Comparison of ENCODE assay signal across 12 cellular contexts in genomic region chr2:27087823-27088410, GRCh38. TPM values are rescaled to one million over a fixed set of nuclear protein-coding genes. Genes with fewer than 3 reads are reported as not detected.
A peak's percentile ranks its signal among the peaks of the same experiment; 100 is the strongest.
DNase-seq lines count a peak whose midpoint lies in the region; ATAC-seq and TF ChIP-seq lines count a peak whose summit lies in the region.
"Had no signal": no experiment of that assay in that cellular context is flagged by ENCODE, and none has a peak within 500 bp of the region (broad histone marks: within the 10 kb centered on the region; RNA-seq: fewer than 3 reads in every experiment).

No MANE protein-coding gene starts in this region.

- H3K9me3 Mint-ChIP-seq in MCF 10A (ENCODE audit: unreplicated experiment) = no peaks in the 10 kb centered on the region
- H3K9me3 Mint-ChIP-seq: CD14-positive monocyte had no signal

- H3K36me3 ChIP-seq in mammary epithelial cell (ENCODE audit: insufficient read depth, low read length) (no peaks in the 10 kb centered on the region), PC-9 (ENCODE audit: low read depth) (no peaks in the 10 kb centered on the region), hepatocyte (replicated peaks; ENCODE audit: insufficient read depth, low read depth) (no peaks in the 10 kb centered on the region)
- H3K36me3 ChIP-seq: ovary had no signal

- DNase-seq in MCF 10A (ENCODE audit: unreplicated experiment) = no peak
- DNase-seq in mammary epithelial cell = no peak
- DNase-seq in PC-9 = no peak
- no peak for DNase-seq in hepatocyte (ENCODE audit: low spot score)
- DNase-seq in superior temporal gyrus (ENCODE audit: extremely low spot score) = peak; percentile 11
- DNase-seq in anterior cingulate cortex (lab: John Stamatoyannopoulos, UW) = no peak
- no peak for DNase-seq in NCI-H446 treated with DMSO at 0.1 percent for 48 hours (lab: John Stamatoyannopoulos, UW)

- H3K27ac ChIP-seq in mammary epithelial cell (ENCODE audit: insufficient read depth, low read depth, low read length) (no peak overlapping the region), PC-9 (no peak overlapping the region), hepatocyte (no peak overlapping the region)
- H3K27ac ChIP-seq: ascending aorta, ovary had no signal

- no peaks in the 10 kb centered on the region for H3K9me2 ChIP-seq in PC-9 (ENCODE audit: insufficient read depth)
- H3K9me2 ChIP-seq in hepatocyte (replicated peaks; ENCODE audit: insufficient read depth) = no peaks in the 10 kb centered on the region

- H3F3A ChIP-seq in PC-9 (ENCODE audit: insufficient read depth, low read depth) = peaks cover 6% of the 10 kb centered on the region; the same call in 1 of the 2 replicates

- 88% methylated on average over 5 of the region's 5 CpGs for WGBS in mammary epithelial cell (ENCODE audit: low coverage, missing lambda C conversion rate)
- WGBS in hepatocyte (ENCODE audit: low lambda C conversion rate, missing lambda C conversion rate) = 80% methylated on average over 5 of the region's 5 CpGs

- ATAC-seq in GM21526 (IDR thresholded peaks at IDR 0.05; ENCODE audit: low FRiP score, unreplicated experiment) = no peak

- H2AFZ ChIP-seq in mammary epithelial cell (ENCODE audit: low read depth, low read length) (no peak overlapping the region), PC-9 (no peak overlapping the region), hepatocyte (no peak overlapping the region)

- intact Hi-C loops in MCF 10A (cut with micrococcal nuclease) (loop anchor here (2.0 kb wide), 1 partner anchor 37 kb away; the partner anchor contains the start of gene AGBL5), mammary epithelial cell (cut with micrococcal nuclease) (loop anchor here (5.0 kb wide), 1 partner anchor 56 kb away; the partner anchor contains the start of gene TMEM214), PC-9 (cut with micrococcal nuclease; ENCODE audit: unreplicated experiment) (no loop called here)

- dilution Hi-C loops in mammary epithelial cell (cut with HindIII; ENCODE audit: low sequenced_read_pairs) = no loop called here

- no peak overlapping the region for H3K4me2 ChIP-seq in mammary epithelial cell (ENCODE audit: insufficient read depth, low read depth, low read length)
- H3K4me2 ChIP-seq in PC-9 = peak overlapping the region; percentile 87; the same call in 1 of the 2 replicates
- H3K4me2 ChIP-seq in hepatocyte = peak overlapping the region; percentile 100

- peak overlapping the region; percentile 75 for H3K4me3 Mint-ChIP-seq in MCF 10A (ENCODE audit: unreplicated experiment)

- H3K9me3 ChIP-seq in mammary epithelial cell (replicated peaks; ENCODE audit: insufficient read depth, low read length) = no peaks in the 10 kb centered on the region
- no peaks in the 10 kb centered on the region for H3K9me3 ChIP-seq in PC-9 (ENCODE audit: insufficient read depth, low read depth)
- no peaks in the 10 kb centered on the region for H3K9me3 ChIP-seq in hepatocyte (ENCODE audit: low read depth)
- H3K9me3 ChIP-seq: ascending aorta, ovary had no signal

- H3K27me3 Mint-ChIP-seq in MCF 10A (ENCODE audit: insufficient read depth, unreplicated experiment) = no peaks in the 10 kb centered on the region

- H4K20me1 ChIP-seq in mammary epithelial cell (ENCODE audit: insufficient read depth, low read length) = no peaks in the 10 kb centered on the region
- no peaks in the 10 kb centered on the region for H4K20me1 ChIP-seq in PC-9 (ENCODE audit: insufficient read depth)
- peaks cover under 1% of the 10 kb centered on the region for H4K20me1 ChIP-seq in hepatocyte (ENCODE audit: insufficient read depth, poor library complexity, severe bottlenecking)

- BruUV-seq in MCF 10A (replicated peaks; lab: Mats Ljungman, UMichigan) (no TSS peak), mammary epithelial cell (replicated peaks; lab: Mats Ljungman, UMichigan) (no TSS peak), PC-9 (replicated peaks; lab: Mats Ljungman, UMichigan) (no TSS peak)

- no peak overlapping the region for H3K27ac Mint-ChIP-seq in MCF 10A (ENCODE audit: low read depth, unreplicated experiment)
- H3K27ac Mint-ChIP-seq: CD14-positive monocyte had no signal

- H3K36me3 Mint-ChIP-seq in MCF 10A (ENCODE audit: insufficient read depth, unreplicated experiment) = no peaks in the 10 kb centered on the region

- POLR2A ChIA-PET in MCF 10A (lab: Yijun Ruan, JAX) (interaction anchor here (1.4 to 2.3 kb wide), 4 partner anchors 17 to 206 kb away, joined by 3 to 8 read pairs (median 7); partner anchors contain the start of genes AGBL5, OST4 and PREB), PC-9 (lab: Charles Lee; ENCODE audit: unreplicated experiment) (no interaction called here)

- H3K27me3 ChIP-seq in mammary epithelial cell (ENCODE audit: insufficient read depth, low read length) = no peaks in the 10 kb centered on the region
- no peaks in the 10 kb centered on the region for H3K27me3 ChIP-seq in PC-9 (ENCODE audit: insufficient read depth, low read depth)
- H3K27me3 ChIP-seq in hepatocyte = no peaks in the 10 kb centered on the region
- H3K27me3 ChIP-seq: ascending aorta, ovary had no signal

- CTCF ChIA-PET in MCF 10A (lab: Yijun Ruan, JAX) (interaction anchor here (0.6 to 2.0 kb wide), 8 partner anchors 9 to 1234 kb away, joined by 3 to 22 read pairs (median 4); partner anchors contain the start of gene TRIM54), mammary epithelial cell (lab: Charles Lee; ENCODE audit: low non-redundant PET) (no interaction called here), PC-9 (lab: Charles Lee) (interaction anchor here (0.5 to 1.5 kb wide), 5 partner anchors 9 to 217 kb away, joined by 3 to 27 read pairs (median 7); no protein-coding TSS in a partner anchor)

- H3K79me2 ChIP-seq in mammary epithelial cell (ENCODE audit: insufficient read depth, low read length) (no peaks in the 10 kb centered on the region), PC-9 (ENCODE audit: low read depth) (no peaks in the 10 kb centered on the region), hepatocyte (no peaks in the 10 kb centered on the region)

- no peak for TF ChIP-seq CTCF in MCF 10A (IDR thresholded peaks at IDR 0.05; ENCODE audit: unreplicated experiment)
- TF ChIP-seq CTCF in mammary epithelial cell (conservative IDR thresholded peaks at IDR 0.05 in 1 of 2, IDR thresholded peaks at IDR 0.05 in 1 of 2; ENCODE audit: extremely low read depth in 1 of 2, insufficient read depth in 1 of 2, low read depth in 1 of 2, low read length in 2 of 2) = no peak
- TF ChIP-seq CTCF in PC-9 (conservative IDR thresholded peaks at IDR 0.05) = no peak
- no peak for TF ChIP-seq CTCF in hepatocyte (IDR thresholded peaks at IDR 0.05; ENCODE audit: poor library complexity)

- H3K9ac ChIP-seq in mammary epithelial cell (ENCODE audit: insufficient read depth, low read length) = no peak overlapping the region

- no peaks in the 10 kb centered on the region for H3K4me1 Mint-ChIP-seq in MCF 10A (ENCODE audit: insufficient read depth, unreplicated experiment)

- H3K4me1 ChIP-seq in mammary epithelial cell (ENCODE audit: insufficient read depth, low read length) = peaks cover 16% of the 10 kb centered on the region
- H3K4me1 ChIP-seq in PC-9 (replicated peaks; ENCODE audit: insufficient read depth) = peaks cover 17% of the 10 kb centered on the region
- H3K4me1 ChIP-seq in hepatocyte (ENCODE audit: insufficient read depth) = peaks cover 16% of the 10 kb centered on the region

- in situ Hi-C loops in mammary epithelial cell (cut with MboI; ENCODE audit: low sequenced_read_pairs in 2 of 2) = loop anchor here in 1 of 2 donors (10.0 kb wide), 1 partner anchor 197 kb away; the partner anchor contains the start of gene TRIM54

- H3K4me3 ChIP-seq in mammary epithelial cell (replicated peaks in 1 of 3; ENCODE audit: insufficient read depth in 1 of 3, low read depth in 2 of 3, low read length in 3 of 3) (no peak overlapping the region), PC-9 (no peak overlapping the region), hepatocyte (no peak overlapping the region)

RNA-seq across cellular contexts. Expression of gene KHK, which starts 1.3 kb away (rescaled TPM):
- total RNA-seq in MCF 10A (2022) (1.7 and 2.6 TPM in 2 replicates), mammary epithelial cell (1 to 10 TPM in 1 of 2 donors, under 1 TPM in 1; 0.33 to 2.1 TPM), PC-9 (2021) (4.4 and 10.4 TPM in 2 replicates), hepatocyte (26.1 and 28.7 TPM in 2 replicates)
- polyA plus RNA-seq in mammary epithelial cell (1.6 TPM), hepatocyte (57.7 and 73.1 TPM in 2 replicates)
- polyA minus RNA-seq in mammary epithelial cell = not detected

RNA-seq across cellular contexts. Expression of gene EMILIN1, which starts 9.5 kb away (rescaled TPM):
- total RNA-seq in MCF 10A (2022) (0.20 and 0.21 TPM in 2 replicates), mammary epithelial cell (1 to 10 TPM in 1 of 2 donors, under 1 TPM in 1; 0.80 to 1.5 TPM), PC-9 (2021) (0.83 and 1.6 TPM in 2 replicates), hepatocyte (59.6 and 80.8 TPM in 2 replicates)
- polyA plus RNA-seq in mammary epithelial cell (0.17 TPM), hepatocyte (109 and 128 TPM in 2 replicates)
- not detected for polyA minus RNA-seq in mammary epithelial cell

RNA-seq across cellular contexts. Expression of gene OST4, which starts 16.5 kb away (rescaled TPM):
- total RNA-seq in MCF 10A (2022) = 257 and 340 TPM in 2 replicates
- total RNA-seq in mammary epithelial cell = 100 to 1,000 TPM; 121 to 313 TPM
- 898 TPM for polyA plus RNA-seq in mammary epithelial cell
- 153 TPM for polyA minus RNA-seq in mammary epithelial cell
- total RNA-seq in PC-9 (2021) = 165 and 166 TPM in 2 replicates
- total RNA-seq in hepatocyte = 364 and 380 TPM in 2 replicates
- polyA plus RNA-seq in hepatocyte = 839 and 872 TPM in 2 replicates

RNA-seq across cellular contexts. Expression of gene CGREF1, which starts 31.0 kb away (rescaled TPM):
- total RNA-seq in MCF 10A (2022) (10.9 and 12.9 TPM in 2 replicates), mammary epithelial cell (1 to 10 TPM; 3.6 to 6.8 TPM), PC-9 (2021) (0.37 TPM in 1 of 2 replicates, not detected in the other), hepatocyte (0.28 and 2.5 TPM in 2 replicates)
- polyA plus RNA-seq in mammary epithelial cell (4.5 TPM), hepatocyte (1.8 and 2.2 TPM in 2 replicates)
- 0.83 TPM for polyA minus RNA-seq in mammary epithelial cell
- polyA plus RNA-seq: CD14-positive monocyte had no signal

RNA-seq across cellular contexts. Expression of gene ABHD1, which starts 35.7 kb away (rescaled TPM):
- total RNA-seq in MCF 10A (2022) (not detected in 2 replicates), mammary epithelial cell (under 1 TPM in 1 of 2 donors, not detected in 1; 0.17 TPM), PC-9 (2021) (not detected in 2 replicates), hepatocyte (0.03 TPM in 1 of 2 replicates, not detected in the other)
- polyA plus RNA-seq in mammary epithelial cell (0.07 TPM), hepatocyte (0.58 and 1.1 TPM in 2 replicates)
- not detected for polyA minus RNA-seq in mammary epithelial cell
- total RNA-seq: ascending aorta, glomerular endothelial cell had no signal

Comparison
In these comparisons a context has a peak if more than half of its experiments do, and no peak if none do; other contexts are left out.
1. RNA of gene EMILIN1, which starts 9.5 kb away (total RNA-seq): 59.6 to 80.8 TPM in hepatocyte; 0.83 to 1.6 TPM in PC-9, 0.80 to 1.5 TPM in mammary epithelial cell and 0.20 to 0.21 TPM in MCF 10A; every median in the first group is over 10 times any median in the second.